In the genomic region with DNA sequence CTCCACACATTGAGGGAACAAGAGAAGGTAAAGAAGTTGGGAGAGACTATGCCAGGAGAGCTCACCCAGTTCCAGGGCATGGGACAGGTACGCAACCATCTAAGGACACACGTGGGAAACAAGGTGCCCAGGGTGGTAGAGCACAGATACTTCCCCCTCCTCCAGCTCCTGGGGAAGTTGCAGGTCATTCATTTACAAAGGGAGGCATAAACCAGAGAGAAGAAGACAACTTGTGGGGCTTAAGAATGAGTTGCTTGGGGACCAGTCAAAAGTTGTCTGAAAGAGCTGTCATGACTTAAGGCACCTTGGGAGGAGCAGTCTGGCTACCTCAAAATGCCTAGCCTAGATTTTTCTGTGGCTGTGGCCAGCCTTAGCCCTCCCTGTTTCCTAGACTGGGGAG, we compare ENCODE assay signal across 20 cellular contexts.
DNase-seq lines count a peak whose midpoint lies in the region; ATAC-seq, FAIRE-seq and TF ChIP-seq lines count a peak whose summit lies in the region.
"Had no signal": no experiment of that assay in that cellular context is flagged by ENCODE, and none has a peak within 500 bp of the region (broad histone marks: within the 10 kb centered on the region; RNA-seq: fewer than 3 reads in every experiment).

No MANE protein-coding gene starts in this region.

- ATAC-seq in IMR-90 (ENCODE audit: low read depth) = no peak
- no peak for ATAC-seq in GM18867 (IDR thresholded peaks at IDR 0.05; ENCODE audit: unreplicated experiment)
- no peak for ATAC-seq in HG02981 (IDR thresholded peaks at IDR 0.05; ENCODE audit: unreplicated experiment)
- ATAC-seq: HCT116, Panc1 had no signal

- H2AK9ac ChIP-seq in IMR-90 (replicated peaks; ENCODE audit: low read depth, low read length, poor library complexity) = peak overlapping the region; percentile 11

- peak overlapping the region; percentile 77 for H3K23ac ChIP-seq in IMR-90 (ENCODE audit: low read depth, low read length)

- POLR2A ChIA-PET in IMR-90 (lab: Charles Lee; ENCODE audit: unreplicated experiment) = no interaction called here

- peaks cover 42% of the 10 kb centered on the region for H3K9me1 ChIP-seq in IMR-90 (ENCODE audit: insufficient read depth, low read length)

- no peak overlapping the region for H3K4me2 ChIP-seq in IMR-90 (ENCODE audit: low read depth, low read length)
- no peak overlapping the region for H3K4me2 ChIP-seq in fibroblast of lung (ENCODE audit: extremely low read depth, insufficient read depth, low read length)

- H3K4me3 Mint-ChIP-seq in progenitor cell of endocrine pancreas (ENCODE audit: low read depth) = no peak overlapping the region

- TF ChIP-seq POLR2A in IMR-90 (IDR thresholded peaks at IDR 0.05; ENCODE audit: low read depth, low read length) = 0 out of 2 replicates have a peak, but pooled peaks have one; percentile 25

- TF ChIP-seq CTCF in IMR-90 (conservative IDR thresholded peaks at IDR 0.05; ENCODE audit: low read depth, low read length) (no peak), fibroblast of lung (conservative IDR thresholded peaks at IDR 0.05 in 1 of 2, IDR thresholded peaks at IDR 0.05 in 1 of 2; ENCODE audit: low read depth in 1 of 2, low read length in 2 of 2) (no peak), progenitor cell of endocrine pancreas (IDR thresholded peaks at IDR 0.05; ENCODE audit: unreplicated experiment) (no peak)

- H3K27me3 Mint-ChIP-seq in progenitor cell of endocrine pancreas = no peaks in the 10 kb centered on the region

- H3K14ac ChIP-seq in IMR-90 (replicated peaks; ENCODE audit: low read depth, low read length) = peak overlapping the region; percentile 96

- H2BK5ac ChIP-seq in IMR-90 (ENCODE audit: low read depth, low read length, poor library complexity, severe bottlenecking) = peak overlapping the region; percentile 91

- H3K27me3 ChIP-seq in IMR-90 (ENCODE audit: control insufficient read depth, insufficient read depth, low read length) (no peaks in the 10 kb centered on the region), fibroblast of lung (ENCODE audit: control insufficient read depth, insufficient read depth, low read length) (no peaks in the 10 kb centered on the region)

- peak overlapping the region; percentile 93 for H4K5ac ChIP-seq in IMR-90 (ENCODE audit: low read depth, low read length)

- peak overlapping the region; percentile 93 for H3K18ac ChIP-seq in IMR-90 (ENCODE audit: low read depth, low read length)

- H3K27ac Mint-ChIP-seq in progenitor cell of endocrine pancreas = peak overlapping the region; percentile 46

- H3K79me1 ChIP-seq in IMR-90 (ENCODE audit: low read depth in 1 of 2, low read length in 2 of 2) = peaks cover 0 to 7% of the 10 kb centered on the region in 2 experiments; a peak in 1 of 4 replicates

- H2BK15ac ChIP-seq in IMR-90 (ENCODE audit: low read depth, low read length) = peak overlapping the region; percentile 63; the same call in 2 of the 3 replicates

- H2AK5ac ChIP-seq in IMR-90 (ENCODE audit: low read depth, low read length) = peak overlapping the region; percentile 92

- peaks cover 35% of the 10 kb centered on the region for H3K4me1 ChIP-seq in IMR-90 (ENCODE audit: control insufficient read depth, insufficient read depth, low read length)
- peaks cover 20% of the 10 kb centered on the region for H3K4me1 ChIP-seq in fibroblast of lung (ENCODE audit: control insufficient read depth, extremely low read depth, insufficient read depth, low read length)

- H4K91ac ChIP-seq in IMR-90 (ENCODE audit: insufficient read depth, low read depth, low read length) = peak overlapping the region; percentile 96

- H3K9me3 Mint-ChIP-seq in progenitor cell of endocrine pancreas (ENCODE audit: low read depth) = no peaks in the 10 kb centered on the region

- H3K9me3 ChIP-seq in IMR-90 (ENCODE audit: control insufficient read depth, insufficient read depth, low read length) (no peaks in the 10 kb centered on the region), fibroblast of lung (ENCODE audit: control insufficient read depth, insufficient read depth, low read depth, low read length) (no peaks in the 10 kb centered on the region)

- H3K9ac ChIP-seq in IMR-90 (ENCODE audit: low read depth, low read length) = no peak overlapping the region
- H3K9ac ChIP-seq in fibroblast of lung (ENCODE audit: insufficient read depth, low read length) = no peak overlapping the region

- no CpG with 5 or more reads among the region's 2 CpGs for WGBS in IMR-90 (ENCODE audit: extremely low coverage in 2 of 2, insufficient read length in 1 of 2), 2 experiments

- CTCF ChIA-PET in IMR-90 (lab: Yijun Ruan, JAX) = no interaction called here

- peak overlapping the region; percentile 98 for H2BK20ac ChIP-seq in IMR-90 (ENCODE audit: low read depth, low read length)

- dilution Hi-C loops in IMR-90 (cut with HindIII; ENCODE audit: low sequenced_read_pairs, unreplicated experiment) = no loop called here

- peak overlapping the region; percentile 9 for H2AFZ ChIP-seq in IMR-90 (replicated peaks; ENCODE audit: low read length, poor library complexity)
- no peak overlapping the region for H2AFZ ChIP-seq in fibroblast of lung (ENCODE audit: low read length)

- intact Hi-C loops in IMR-90 (cut with micrococcal nuclease) = no loop called here

- H3K56ac ChIP-seq in IMR-90 (ENCODE audit: extremely low read depth, insufficient read depth, low read length) = peak overlapping the region; percentile 56

- in situ Hi-C loops in IMR-90 (cut with MboI; ENCODE audit: low sequenced_read_pairs) = no loop called here

- TF ChIP-seq RAD21 in IMR-90 (IDR thresholded peaks at IDR 0.05; ENCODE audit: low read length) = no peak

- H3K4ac ChIP-seq in IMR-90 (ENCODE audit: low read depth, low read length) = peak overlapping the region; percentile 97

- DNase-seq in GM18507 (ENCODE audit: extremely low spot score, insufficient read length, low read depth) (no peak), IMR-90 (no peak), fibroblast of lung (ENCODE audit: low read depth in 2 of 2) (no peak), progenitor cell of endocrine pancreas (ENCODE audit: low spot score, unreplicated experiment) (no peak), Kasumi-1 (lab: John Stamatoyannopoulos, UW) (no peak), NCI-H526 treated with DMSO at 0.1 percent for 48 hours (lab: John Stamatoyannopoulos, UW) (no peak)
- DNase-seq: C1 segment of cervical spinal cord, DMS 273 treated with DMSO at 0.1 percent for 48 hours, GF-D8, KG1, NCI-H1436 treated with DMSO at 0.1 percent for 48 hours, NCI-H2081, NCI-H510A treated with DMSO at 0.1 percent for 48 hours had no signal

- H3K36me3 ChIP-seq in IMR-90 (ENCODE audit: control insufficient read depth, insufficient read depth, low read length) (no peaks in the 10 kb centered on the region), fibroblast of lung (ENCODE audit: control insufficient read depth, insufficient read depth, low read length) (no peaks in the 10 kb centered on the region)

- peak overlapping the region; percentile 98 for H2BK120ac ChIP-seq in IMR-90 (ENCODE audit: low read depth, low read length)

- FAIRE-seq in GM18507 (lab: Jason Lieb, UNC) = peak; percentile 45
- FAIRE-seq: A204.1, GM12892, GM19239 had no signal

- H3K27ac ChIP-seq in IMR-90 (ENCODE audit: insufficient read depth, low read length) = peak overlapping the region; percentile 78
- H3K27ac ChIP-seq in fibroblast of lung (ENCODE audit: insufficient read depth, low read length) = peak overlapping the region; percentile 37

- H3K36me3 Mint-ChIP-seq in progenitor cell of endocrine pancreas (ENCODE audit: insufficient read depth) = no peaks in the 10 kb centered on the region

- peak overlapping the region; percentile 48 to 85 for H4K8ac ChIP-seq in IMR-90 (ENCODE audit: low read depth in 2 of 2, low read length in 2 of 2)

- H3K79me2 ChIP-seq in fibroblast of lung (ENCODE audit: control insufficient read depth, insufficient read depth, low read length) = no peaks in the 10 kb centered on the region

- H4K20me1 ChIP-seq in IMR-90 (ENCODE audit: insufficient read depth, low read length) = no peaks in the 10 kb centered on the region
- H4K20me1 ChIP-seq in fibroblast of lung (ENCODE audit: control insufficient read depth, extremely low read depth, insufficient read depth, low read length) = no peaks in the 10 kb centered on the region

- peaks cover 13% of the 10 kb centered on the region for H3K4me1 Mint-ChIP-seq in progenitor cell of endocrine pancreas (ENCODE audit: low read depth)

- no peak overlapping the region for H3K4me3 ChIP-seq in IMR-90 (ENCODE audit: insufficient read depth, low read depth, low read length)
- no peak overlapping the region for H3K4me3 ChIP-seq in fibroblast of lung (replicated peaks in 1 of 4; ENCODE audit: control extremely low read depth in 1 of 4, insufficient read depth in 1 of 4, low read depth in 3 of 4, low read length in 4 of 4)

- no TSS peak for BruUV-seq in IMR-90 (replicated peaks; lab: Mats Ljungman, UMichigan)

TF ChIP-seq in IMR-90, 13 proteins besides CTCF, POLR2A, EP300 and RAD21 (continues in another document):
- TF ChIP-seq, protein P1, sequence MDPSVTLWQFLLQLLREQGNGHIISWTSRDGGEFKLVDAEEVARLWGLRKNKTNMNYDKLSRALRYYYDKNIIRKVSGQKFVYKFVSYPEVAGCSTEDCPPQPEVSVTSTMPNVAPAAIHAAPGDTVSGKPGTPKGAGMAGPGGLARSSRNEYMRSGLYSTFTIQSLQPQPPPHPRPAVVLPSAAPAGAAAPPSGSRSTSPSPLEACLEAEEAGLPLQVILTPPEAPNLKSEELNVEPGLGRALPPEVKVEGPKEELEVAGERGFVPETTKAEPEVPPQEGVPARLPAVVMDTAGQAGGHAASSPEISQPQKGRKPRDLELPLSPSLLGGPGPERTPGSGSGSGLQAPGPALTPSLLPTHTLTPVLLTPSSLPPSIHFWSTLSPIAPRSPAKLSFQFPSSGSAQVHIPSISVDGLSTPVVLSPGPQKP (IDR thresholded peaks at IDR 0.05; ENCODE audit: borderline replicate concordance, low read depth, low read length) = no peak
- TF ChIP-seq CEBPB (IDR thresholded peaks at IDR 0.05; ENCODE audit: low read depth, low read length) (no peak), SMC3 (IDR thresholded peaks at IDR 0.05; ENCODE audit: low read depth, low read length) (no peak), CHD1 (IDR thresholded peaks at IDR 0.05; ENCODE audit: low read depth, low read length) (no peak), BHLHE40 (IDR thresholded peaks at IDR 0.05; ENCODE audit: low read depth, low read length) (no peak), MXI1 (IDR thresholded peaks at IDR 0.05; ENCODE audit: borderline replicate concordance, low read depth, low read length) (no peak), MAFK (IDR thresholded peaks at IDR 0.05; ENCODE audit: low read depth, low read length) (no peak), RCOR1 (IDR thresholded peaks at IDR 0.05; ENCODE audit: insufficient replicate concordance, low read length) (no peak)
- TF ChIP-seq, protein P2, sequence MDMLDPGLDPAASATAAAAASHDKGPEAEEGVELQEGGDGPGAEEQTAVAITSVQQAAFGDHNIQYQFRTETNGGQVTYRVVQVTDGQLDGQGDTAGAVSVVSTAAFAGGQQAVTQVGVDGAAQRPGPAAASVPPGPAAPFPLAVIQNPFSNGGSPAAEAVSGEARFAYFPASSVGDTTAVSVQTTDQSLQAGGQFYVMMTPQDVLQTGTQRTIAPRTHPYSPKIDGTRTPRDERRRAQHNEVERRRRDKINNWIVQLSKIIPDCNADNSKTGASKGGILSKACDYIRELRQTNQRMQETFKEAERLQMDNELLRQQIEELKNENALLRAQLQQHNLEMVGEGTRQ (IDR thresholded peaks at IDR 0.05; ENCODE audit: low read depth, low read length) = no peak
